In genomic region chrX:105636667-105637066, GRCh38 we compare ENCODE assay signal across 21 cellular contexts.
DNase-seq lines count a peak whose midpoint lies in the region; ATAC-seq and TF ChIP-seq lines count a peak whose summit lies in the region.
"Had no signal": no experiment of that assay in that cellular context is flagged by ENCODE, and none has a peak within 500 bp of the region (broad histone marks: within the 10 kb centered on the region; RNA-seq: fewer than 3 reads in every experiment).

No MANE protein-coding gene starts in this region.

- H3K4me3 Mint-ChIP-seq in nephron, result peak overlapping the region in 1 of 3 experiments; percentile 16
- no peak overlapping the region for H3K4me3 Mint-ChIP-seq in CD8-positive, alpha-beta memory T cell
- H3K4me3 Mint-ChIP-seq: T-helper 17 cell had no signal

- no peak for TF ChIP-seq POLR2A in GM18505 (IDR thresholded peaks at IDR 0.05; ENCODE audit: borderline replicate concordance, extremely low read depth, insufficient read depth, insufficient read length)

- TF ChIP-seq CTCF in choroid plexus epithelial cell (conservative IDR thresholded peaks at IDR 0.05; ENCODE audit: low read depth, low read length), result no peak
- TF ChIP-seq CTCF in nephron (IDR thresholded peaks at IDR 0.05; ENCODE audit: unreplicated experiment in 3 of 3), result no peak

- H3K36me3 Mint-ChIP-seq in nephron (ENCODE audit: low read depth), result no peaks in the 10 kb centered on the region
- no peaks in the 10 kb centered on the region for H3K36me3 Mint-ChIP-seq in CD8-positive, alpha-beta memory T cell

- H3K36me3 ChIP-seq in H7 (replicated peaks; ENCODE audit: control insufficient read depth, insufficient read depth, low read length), result no peaks in the 10 kb centered on the region
- no peaks in the 10 kb centered on the region for H3K36me3 ChIP-seq in CD8-positive, alpha-beta memory T cell (ENCODE audit: insufficient read depth, low read length)
- H3K36me3 ChIP-seq: transverse colon had no signal

- no peak overlapping the region for H3K4me3 ChIP-seq in H7 (ENCODE audit: insufficient read depth, low read depth, low read length)
- no peak overlapping the region for H3K4me3 ChIP-seq in choroid plexus epithelial cell (ENCODE audit: low read depth, low read length)
- no peak overlapping the region for H3K4me3 ChIP-seq in CD8-positive, alpha-beta memory T cell (ENCODE audit: low read length)
- H3K4me3 ChIP-seq: transverse colon had no signal

- no peaks in the 10 kb centered on the region for H3K27me3 ChIP-seq in H7 (ENCODE audit: control insufficient read depth, insufficient read depth, low read length)
- no peaks in the 10 kb centered on the region for H3K27me3 ChIP-seq in CD8-positive, alpha-beta memory T cell (ENCODE audit: insufficient read depth, low read length, poor library complexity, severe bottlenecking)
- H3K27me3 ChIP-seq: transverse colon had no signal

- peaks cover 37% of the 10 kb centered on the region for H3K4me1 Mint-ChIP-seq in nephron
- no peaks in the 10 kb centered on the region for H3K4me1 Mint-ChIP-seq in CD8-positive, alpha-beta memory T cell
- H3K4me1 Mint-ChIP-seq: T-helper 17 cell had no signal

- DNase-seq in H7 (peak; percentile 5), NCI-H2171 treated with DMSO at 0.1 percent for 48 hours (lab: John Stamatoyannopoulos, UW) (peak; percentile 75), choroid plexus epithelial cell (ENCODE audit: low read depth) (peak; percentile 9), A172 (ENCODE audit: low spot score) (no peak)
- no peak for DNase-seq in CD8-positive, alpha-beta memory T cell
- DNase-seq in stimulated activated CD4-positive, alpha-beta T cell treated with anti-CD3 and anti-CD28 coated beads, Interleukin-1b, Interleukin-23, amount 100 ng/mL, for 48 hours, result no peak
- DNase-seq: activated gamma-delta T cell treated with Interleukin-2 at 50 U/mL for 16 hours; amygdala; Caco-2; central memory CD4-positive, alpha-beta T cell; erythroblast; NCI-H187; NCI-H526 treated with DMSO at 0.1 percent for 48 hours; occipital lobe; stimulated activated CD4-positive, alpha-beta T cell treated with anti-CD3 and anti-CD28 coated beads, Interleukin-2, amount 100 ng/mL, for 24 hours; stimulated activated naive CD8-positive, alpha-beta T cell treated with anti-CD3 and anti-CD28 coated beads, Interleukin-15, Interleukin-2, amounts not matched to agents 100 U/mL and 50 U/mL, for 24 hours; T-helper 17 cell; transverse colon had no signal

- H3K9me3 ChIP-seq in CD8-positive, alpha-beta memory T cell (ENCODE audit: low read length), result no peaks in the 10 kb centered on the region
- H3K9me3 ChIP-seq: Caco-2, transverse colon had no signal

- H3K27ac Mint-ChIP-seq in nephron, result peak overlapping the region; percentile 40 to 90 (median 56)
- H3K27ac Mint-ChIP-seq in CD8-positive, alpha-beta memory T cell, result peak overlapping the region in 1 of 8 donors; percentile 33
- H3K27ac Mint-ChIP-seq: T-helper 17 cell had no signal

- no peaks in the 10 kb centered on the region for H3K27me3 Mint-ChIP-seq in nephron (ENCODE audit: low read depth)
- no peaks in the 10 kb centered on the region for H3K27me3 Mint-ChIP-seq in CD8-positive, alpha-beta memory T cell
- H3K27me3 Mint-ChIP-seq: T-helper 17 cell had no signal

- H3K9me3 Mint-ChIP-seq in nephron, result no peaks in the 10 kb centered on the region
- H3K9me3 Mint-ChIP-seq in CD8-positive, alpha-beta memory T cell, result peaks cover 0 to 2% (median 0%) of the 10 kb centered on the region in 5 donors

- CTCF ChIA-PET in CD8-positive, alpha-beta memory T cell (lab: Charles Lee), result no interaction called here

- POLR2A ChIA-PET in CD8-positive, alpha-beta memory T cell (lab: Charles Lee), result no interaction called here

- H3K4me1 ChIP-seq in CD8-positive, alpha-beta memory T cell (ENCODE audit: insufficient read depth, low read length), result no peaks in the 10 kb centered on the region
- H3K4me1 ChIP-seq: Caco-2, transverse colon had no signal

- no peak for ATAC-seq in GM18505 (IDR thresholded peaks at IDR 0.05; ENCODE audit: unreplicated experiment)
- ATAC-seq: stimulated activated naive CD8-positive, alpha-beta T cell treated with anti-CD3 and anti-CD28 coated beads, Interleukin-15, Interleukin-2, amounts not matched to agents 100 U/mL and 50 U/mL, for 24 hours; T-helper 17 cell had no signal

- H3K27ac ChIP-seq in CD8-positive, alpha-beta memory T cell (ENCODE audit: low read depth, low read length), result no peak overlapping the region
- H3K27ac ChIP-seq: transverse colon, VCaP had no signal

Comparison
In these comparisons a context has a peak if more than half of its experiments do, and no peak if none do; other contexts are left out.
1. DNase-seq: peak in H7 (single experiment), NCI-H2171 treated with DMSO at 0.1 percent for 48 hours (single experiment) and choroid plexus epithelial cell (single experiment); none in CD8-positive, alpha-beta memory T cell (0 of 5), stimulated activated CD4-positive, alpha-beta T cell treated with anti-CD3 and anti-CD28 coated beads, Interleukin-1b, Interleukin-23, amount 100 ng/mL, for 48 hours (single experiment) and A172 (single experiment).